Comparison of ENCODE assay signal across 23 cellular contexts in genomic region chrX:15530318-15530717, GRCh38. TPM values are rescaled to one million over a fixed set of nuclear protein-coding genes. Genes with fewer than 3 reads are reported as not detected.
DNase-seq lines count a peak whose midpoint lies in the region; ATAC-seq and TF ChIP-seq lines count a peak whose summit lies in the region.
"Had no signal": no experiment of that assay in that cellular context is flagged by ENCODE, and none has a peak within 500 bp of the region (broad histone marks: within the 10 kb centered on the region; RNA-seq: fewer than 3 reads in every experiment).

No MANE protein-coding gene starts in this region.

- no peak overlapping the region for H2BK120ac ChIP-seq in IMR-90 (ENCODE audit: low read depth, low read length)
- no peak overlapping the region for H2BK120ac ChIP-seq in neuronal stem cell (ENCODE audit: low read depth, low read length)

- H3K9ac ChIP-seq in IMR-90 (ENCODE audit: low read depth, low read length): no peak overlapping the region
- no peak overlapping the region for H3K9ac ChIP-seq in neuronal stem cell (ENCODE audit: low read depth, low read length, poor library complexity)

- H3K27me3 Mint-ChIP-seq in WTC11 (ENCODE audit: low read depth): no peaks in the 10 kb centered on the region
- no peaks in the 10 kb centered on the region for H3K27me3 Mint-ChIP-seq in activated T-helper 17 cell treated with anti-CD3 and anti-CD28 coated beads, Interleukin-2, amount 50 U/mL, for 72 hours

- DNase-seq in NCI-H510A (lab: John Stamatoyannopoulos, UW): peak; percentile 15
- no peak for DNase-seq in NCI-H510A treated with DMSO at 0.1 percent for 48 hours (lab: John Stamatoyannopoulos, UW)
- no peak for DNase-seq in IMR-90
- DNase-seq in WTC11 (ENCODE audit: low spot score): no peak
- DNase-seq in neuronal stem cell (ENCODE audit: low spot score): no peak
- no peak for DNase-seq in GDM1 (lab: John Stamatoyannopoulos, UW)
- DNase-seq: Caco-2; CD4-positive, alpha-beta T cell; MG63; NCI-H1092; NCI-H1436 treated with DMSO at 0.1 percent for 48 hours; NCI-H2029; NCI-H2171 treated with DMSO at 0.1 percent for 48 hours; SW 1271; T-helper 2 cell had no signal

- no peak for TF ChIP-seq POLR2A in IMR-90 (IDR thresholded peaks at IDR 0.05; ENCODE audit: low read depth, low read length)

- no peak overlapping the region for H2BK15ac ChIP-seq in IMR-90 (ENCODE audit: low read depth, low read length)
- no peak overlapping the region for H2BK15ac ChIP-seq in neuronal stem cell (ENCODE audit: low read length)

- H4K91ac ChIP-seq in IMR-90 (ENCODE audit: insufficient read depth, low read depth, low read length) (no peak overlapping the region), neuronal stem cell (ENCODE audit: low read depth, low read length, poor library complexity) (no peak overlapping the region)

- H3K9me1 ChIP-seq in IMR-90 (ENCODE audit: insufficient read depth, low read length): no peaks in the 10 kb centered on the region

- H2BK5ac ChIP-seq in IMR-90 (ENCODE audit: low read depth, low read length, poor library complexity, severe bottlenecking) (no peak overlapping the region), neuronal stem cell (ENCODE audit: low read length) (no peak overlapping the region)

- H3K9me3 ChIP-seq in IMR-90 (ENCODE audit: control insufficient read depth, insufficient read depth, low read length): no peaks in the 10 kb centered on the region
- H3K9me3 ChIP-seq in neuronal stem cell (replicated peaks in 1 of 2; ENCODE audit: control insufficient read depth in 2 of 2, insufficient read depth in 1 of 2, low read depth in 1 of 2, low read length in 2 of 2): no peaks in the 10 kb centered on the region
- H3K9me3 ChIP-seq: A549, Caco-2, MG63 had no signal

- no peak overlapping the region for H3K4me3 ChIP-seq in IMR-90 (ENCODE audit: insufficient read depth, low read depth, low read length)
- H3K4me3 ChIP-seq in neuronal stem cell (ENCODE audit: low read length in 2 of 2): no peak overlapping the region
- H3K4me3 ChIP-seq: A549, MG63 had no signal

- POLR2A ChIA-PET in IMR-90 (lab: Charles Lee; ENCODE audit: unreplicated experiment): no interaction called here
- POLR2A ChIA-PET in WTC11 (lab: Charles Lee): no interaction called here

- H3K14ac ChIP-seq in IMR-90 (replicated peaks; ENCODE audit: low read depth, low read length): no peak overlapping the region
- no peak overlapping the region for H3K14ac ChIP-seq in neuronal stem cell (ENCODE audit: low read length)

- H3K79me1 ChIP-seq in IMR-90 (ENCODE audit: low read depth in 1 of 2, low read length in 2 of 2) (no peaks in the 10 kb centered on the region), neuronal stem cell (ENCODE audit: low read depth, low read length) (no peaks in the 10 kb centered on the region)

- H2AFZ ChIP-seq in IMR-90 (replicated peaks; ENCODE audit: low read length, poor library complexity): peak overlapping the region; percentile 4
- peak overlapping the region; percentile 42 for H2AFZ ChIP-seq in neuronal stem cell (ENCODE audit: low read length)

- CTCF ChIA-PET in IMR-90 (lab: Yijun Ruan, JAX) (interaction anchor here (0.6 kb wide), 1 partner anchor 681 kb away, joined by 3 read pairs; no protein-coding TSS in a partner anchor), WTC11 (lab: Charles Lee) (no interaction called here)

- no peaks in the 10 kb centered on the region for H4K20me1 ChIP-seq in IMR-90 (ENCODE audit: insufficient read depth, low read length)

- no peak overlapping the region for H2AK9ac ChIP-seq in IMR-90 (replicated peaks; ENCODE audit: low read depth, low read length, poor library complexity)

- H4K8ac ChIP-seq in IMR-90 (ENCODE audit: low read depth in 2 of 2, low read length in 2 of 2): no peak overlapping the region
- H4K8ac ChIP-seq in neuronal stem cell (ENCODE audit: low read depth, low read length): no peak overlapping the region

- intact Hi-C loops in IMR-90 (cut with micrococcal nuclease): no loop called here

- H3K4me1 ChIP-seq in IMR-90 (ENCODE audit: control insufficient read depth, insufficient read depth, low read length) (no peaks in the 10 kb centered on the region), neuronal stem cell (ENCODE audit: control insufficient read depth in 2 of 2, insufficient read depth in 1 of 2, low read depth in 1 of 2, low read length in 2 of 2) (no peaks in the 10 kb centered on the region)
- H3K4me1 ChIP-seq: A549, Caco-2 had no signal

- in situ Hi-C loops in IMR-90 (cut with MboI; ENCODE audit: low sequenced_read_pairs): no loop called here

- dilution Hi-C loops in IMR-90 (cut with HindIII; ENCODE audit: low sequenced_read_pairs, unreplicated experiment): no loop called here

- H3K36me3 Mint-ChIP-seq in WTC11: no peaks in the 10 kb centered on the region
- H3K36me3 Mint-ChIP-seq in activated T-helper 17 cell treated with anti-CD3 and anti-CD28 coated beads, Interleukin-2, amount 50 U/mL, for 72 hours (ENCODE audit: low read depth): no peaks in the 10 kb centered on the region

- H3K56ac ChIP-seq in IMR-90 (ENCODE audit: extremely low read depth, insufficient read depth, low read length): no peak overlapping the region

- no peak overlapping the region for H3K4ac ChIP-seq in IMR-90 (ENCODE audit: low read depth, low read length)
- H3K4ac ChIP-seq in neuronal stem cell (ENCODE audit: low read length): no peak overlapping the region

- no peak for ATAC-seq in IMR-90 (ENCODE audit: low read depth)
- peak; percentile 72 for ATAC-seq in WTC11
- ATAC-seq in HG02759 (IDR thresholded peaks at IDR 0.05; ENCODE audit: unreplicated experiment): no peak
- ATAC-seq in activated T-helper 17 cell treated with anti-CD3 and anti-CD28 coated beads, Interleukin-2, amount 50 U/mL, for 72 hours (replicated peaks): no peak
- ATAC-seq: A549, HCT116, Panc1 had no signal

- no TSS peak for BruUV-seq in IMR-90 (replicated peaks; lab: Mats Ljungman, UMichigan)

- H3K36me3 ChIP-seq in IMR-90 (ENCODE audit: control insufficient read depth, insufficient read depth, low read length): no peaks in the 10 kb centered on the region
- no peaks in the 10 kb centered on the region for H3K36me3 ChIP-seq in neuronal stem cell (replicated peaks in 1 of 2; ENCODE audit: control insufficient read depth in 2 of 2, insufficient read depth in 2 of 2, low read length in 2 of 2)
- H3K36me3 ChIP-seq: MG63 had no signal

- peaks cover 3% of the 10 kb centered on the region; the same call in 1 of the 2 replicates for H3K27me3 ChIP-seq in IMR-90 (ENCODE audit: control insufficient read depth, insufficient read depth, low read length)
- H3K27me3 ChIP-seq in neuronal stem cell (ENCODE audit: control insufficient read depth in 3 of 3, insufficient read depth in 3 of 3, low read depth in 1 of 3, low read length in 3 of 3): no peaks in the 10 kb centered on the region
- H3K27me3 ChIP-seq: MG63 had no signal

- no peak overlapping the region for H2BK12ac ChIP-seq in neuronal stem cell (ENCODE audit: low read length)

- H3K4me1 Mint-ChIP-seq in WTC11: no peaks in the 10 kb centered on the region
- H3K4me1 Mint-ChIP-seq in activated T-helper 17 cell treated with anti-CD3 and anti-CD28 coated beads, Interleukin-2, amount 50 U/mL, for 72 hours: no peaks in the 10 kb centered on the region

- H3K9me3 Mint-ChIP-seq in WTC11: no peaks in the 10 kb centered on the region
- no peaks in the 10 kb centered on the region for H3K9me3 Mint-ChIP-seq in activated T-helper 17 cell treated with anti-CD3 and anti-CD28 coated beads, Interleukin-2, amount 50 U/mL, for 72 hours
- H3K9me3 Mint-ChIP-seq: CD4-positive, alpha-beta T cell had no signal

- H3K4me2 ChIP-seq in IMR-90 (ENCODE audit: low read depth, low read length) (no peak overlapping the region), neuronal stem cell (ENCODE audit: insufficient read depth, low read length, poor library complexity, severe bottlenecking) (no peak overlapping the region)
- H3K4me2 ChIP-seq: A549 had no signal

- H2BK20ac ChIP-seq in IMR-90 (ENCODE audit: low read depth, low read length): no peak overlapping the region

- H3K27ac ChIP-seq in IMR-90 (ENCODE audit: insufficient read depth, low read length): no peak overlapping the region
- no peak overlapping the region for H3K27ac ChIP-seq in neuronal stem cell (replicated peaks; ENCODE audit: low read length)
- H3K27ac ChIP-seq: A549 had no signal

- H3K27ac Mint-ChIP-seq in WTC11: no peak overlapping the region
- no peak overlapping the region for H3K27ac Mint-ChIP-seq in activated T-helper 17 cell treated with anti-CD3 and anti-CD28 coated beads, Interleukin-2, amount 50 U/mL, for 72 hours
- H3K27ac Mint-ChIP-seq: CD4-positive, alpha-beta T cell had no signal

- H3K4me3 Mint-ChIP-seq in WTC11: no peak overlapping the region
- no peak overlapping the region for H3K4me3 Mint-ChIP-seq in activated T-helper 17 cell treated with anti-CD3 and anti-CD28 coated beads, Interleukin-2, amount 50 U/mL, for 72 hours
- H3K4me3 Mint-ChIP-seq: CD4-positive, alpha-beta T cell had no signal

- H3K18ac ChIP-seq in IMR-90 (ENCODE audit: low read depth, low read length) (no peak overlapping the region), neuronal stem cell (ENCODE audit: low read length) (no peak overlapping the region)

- H4K5ac ChIP-seq in IMR-90 (ENCODE audit: low read depth, low read length): no peak overlapping the region

- no CpG with 5 or more reads among the region's 6 CpGs for whole genome bisulfite sequencing in IMR-90 (ENCODE audit: extremely low coverage in 2 of 2, insufficient read length in 1 of 2), 2 experiments
- no CpG with 5 or more reads among the region's 6 CpGs for WGBS in neuronal stem cell (ENCODE audit: extremely low coverage in 2 of 2, insufficient read length in 2 of 2, insufficient replicate concordance in 1 of 2), 2 donors

- TF ChIP-seq CTCF in IMR-90 (conservative IDR thresholded peaks at IDR 0.05; ENCODE audit: low read depth, low read length): no peak
- no peak for TF ChIP-seq CTCF in WTC11 (IDR thresholded peaks at IDR 0.05)

- no peak for TF ChIP-seq RAD21 in IMR-90 (IDR thresholded peaks at IDR 0.05; ENCODE audit: low read length)

- no peak overlapping the region for H3K23ac ChIP-seq in IMR-90 (ENCODE audit: low read depth, low read length)
- no peak overlapping the region for H3K23ac ChIP-seq in neuronal stem cell (ENCODE audit: low read depth, low read length, poor library complexity)

- H2AK5ac ChIP-seq in IMR-90 (ENCODE audit: low read depth, low read length) (no peak overlapping the region), neuronal stem cell (ENCODE audit: low read depth, low read length) (no peak overlapping the region)

RNA-seq across cellular contexts. Expression of gene BMX, which starts 29.7 kb away (rescaled TPM):
- total RNA-seq in IMR-90 (2012; rRNA removed) (not detected in 2 replicates), WTC11 (2021) (not detected in 3 replicates)
- not detected in 2 replicates for polyA plus RNA-seq in IMR-90 (2012; rRNA removed)
- polyA plus RNA-seq in IMR-90 (2012; cell fraction: cytosol; rRNA removed): not detected in 2 replicates
- polyA plus RNA-seq in IMR-90 (2012; cell fraction: nucleus; rRNA removed; ENCODE audit: low replicate concordance): not detected in 2 replicates
- polyA plus RNA-seq in neuronal stem cell (2013, experiment 1 of 2): not detected
- not detected for polyA plus RNA-seq in neuronal stem cell (2013, experiment 2 of 2)
- total RNA-seq in activated T-helper 17 cell treated with anti-CD3 and anti-CD28 coated beads, Interleukin-2, amount 50 U/mL, for 72 hours: not detected
- total RNA-seq: Caco-2; CD4-positive, alpha-beta T cell; HT-29; NCI-H460 had no signal
- polyA plus RNA-seq: A549, BJ had no signal

RNA-seq across cellular contexts. Expression of gene PIR, which starts 37.2 kb away (rescaled TPM):
- total RNA-seq in IMR-90 (2012; rRNA removed) (5.7 and 5.8 TPM in 2 replicates), WTC11 (2021) (17.1 to 21.0 TPM (median 19.9 TPM) in 3 replicates)
- polyA plus RNA-seq in IMR-90 (2012; rRNA removed): 7.3 and 8.7 TPM in 2 replicates
- polyA plus RNA-seq in IMR-90 (2012; cell fraction: cytosol; rRNA removed): 3.8 and 7.4 TPM in 2 replicates
- 1.8 and 6.8 TPM in 2 replicates for polyA plus RNA-seq in IMR-90 (2012; cell fraction: nucleus; rRNA removed; ENCODE audit: low replicate concordance)
- polyA plus RNA-seq in neuronal stem cell (2013, experiment 1 of 2): 44.1 TPM
- 44.3 TPM for polyA plus RNA-seq in neuronal stem cell (2013, experiment 2 of 2)
- 1 to 10 TPM; 3.1 to 3.8 TPM for total RNA-seq in activated T-helper 17 cell treated with anti-CD3 and anti-CD28 coated beads, Interleukin-2, amount 50 U/mL, for 72 hours
- total RNA-seq: CD4-positive, alpha-beta T cell had no signal
